Comparison of ENCODE assay signal across 26 cellular contexts in genomic region chr3:11679964-11680363, GRCh38. TPM values are rescaled to one million over a fixed set of nuclear protein-coding genes. Genes with fewer than 3 reads are reported as not detected.
DNase-seq lines count a peak whose midpoint lies in the region; ATAC-seq, FAIRE-seq and TF ChIP-seq lines count a peak whose summit lies in the region.
"Had no signal": no experiment of that assay in that cellular context is flagged by ENCODE, and none has a peak within 500 bp of the region (broad histone marks: within the 10 kb centered on the region; RNA-seq: fewer than 3 reads in every experiment).

No MANE protein-coding gene starts in this region.

- intact Hi-C loops in psoas muscle (cut with DNase I): no loop called here

- no peak overlapping the region for H2BK120ac ChIP-seq in H1 (replicated peaks; ENCODE audit: low read depth, low read length)

- H3K56ac ChIP-seq in H1 (replicated peaks; ENCODE audit: insufficient read length, low read depth, low read length): no peak overlapping the region

- H3K4me1 ChIP-seq in HEK293 (ENCODE audit: control insufficient read depth, insufficient read depth, low read length): no peaks in the 10 kb centered on the region
- H3K4me1 ChIP-seq in OCI-LY1 (ENCODE audit: insufficient read depth, low read length, severe bottlenecking): peaks cover 12% of the 10 kb centered on the region
- H3K4me1 ChIP-seq in H1 (replicated peaks in 1 of 4; ENCODE audit: control insufficient read depth in 3 of 4, insufficient read depth in 4 of 4, low read length in 3 of 4): no peaks in the 10 kb centered on the region
- H3K4me1 ChIP-seq in tibial nerve: peaks cover 0 to 5% (median 0%) of the 10 kb centered on the region in 4 donors
- no peaks in the 10 kb centered on the region for H3K4me1 ChIP-seq in psoas muscle
- H3K4me1 ChIP-seq: BE2C; BLaER1 treated with 17β-estradiol and CSF1 and Interleukin-3, amounts not matched to agents 10 nM and 100 nM had no signal

- peaks cover 2% of the 10 kb centered on the region; the same call in 1 of the 2 replicates for H3K79me1 ChIP-seq in H1 (ENCODE audit: low read depth, low read length)

- H4K8ac ChIP-seq in H1 (ENCODE audit: extremely low read depth, insufficient read depth, low read length): no peak overlapping the region

- H4K91ac ChIP-seq in H1 (replicated peaks; ENCODE audit: insufficient read length, low read length): no peak overlapping the region

- H3K4me2 ChIP-seq in OCI-LY1 (ENCODE audit: low read length) (0 out of 2 replicates have a peak overlapping the region, but pooled peaks have one; percentile 17), H1 (ENCODE audit: insufficient read depth in 1 of 2, low read depth in 2 of 2, low read length in 2 of 2) (no peak overlapping the region)
- H3K4me2 ChIP-seq: A549; BLaER1 treated with 17β-estradiol and CSF1 and Interleukin-3, amounts not matched to agents 10 nM and 100 nM had no signal

- no peak overlapping the region for H3K18ac ChIP-seq in H1 (ENCODE audit: extremely low read depth, low read length)

- H3K9me3 ChIP-seq in HEK293 (ENCODE audit: control insufficient read depth, insufficient read depth, low read depth, low read length): no peaks in the 10 kb centered on the region
- H3K9me3 ChIP-seq in OCI-LY1 (ENCODE audit: low read length): no peaks in the 10 kb centered on the region
- H3K9me3 ChIP-seq in H1 (ENCODE audit: insufficient read depth in 2 of 2, low read depth in 1 of 2, low read length in 1 of 2): no peaks in the 10 kb centered on the region
- no peaks in the 10 kb centered on the region for H3K9me3 ChIP-seq in tibial nerve
- H3K9me3 ChIP-seq in psoas muscle: no peaks in the 10 kb centered on the region
- H3K9me3 ChIP-seq: A549, BE2C had no signal

- no peak overlapping the region for H2BK20ac ChIP-seq in H1 (ENCODE audit: low read length)

- no peaks in the 10 kb centered on the region for H3K27me3 ChIP-seq in OCI-LY1 (ENCODE audit: insufficient read depth, low read length)
- H3K27me3 ChIP-seq in H1 (replicated peaks in 1 of 4; ENCODE audit: control insufficient read depth in 3 of 4, extremely low read depth in 1 of 4, insufficient read depth in 3 of 4, low read length in 3 of 4): no peaks in the 10 kb centered on the region
- no peaks in the 10 kb centered on the region for H3K27me3 ChIP-seq in tibial nerve
- H3K27me3 ChIP-seq in psoas muscle (ENCODE audit: insufficient read depth in 3 of 3, low read length in 2 of 3): no peaks in the 10 kb centered on the region
- H3K27me3 ChIP-seq: BE2C; BLaER1 treated with 17β-estradiol and CSF1 and Interleukin-3, amounts not matched to agents 10 nM and 100 nM had no signal

- H3K27ac Mint-ChIP-seq in osteocyte (ENCODE audit: unreplicated experiment): peak overlapping the region; percentile 47
- H3K27ac Mint-ChIP-seq: CD14-positive monocyte; CD4-positive, alpha-beta T cell; CD8-positive, alpha-beta memory T cell; H9; HFFc6 had no signal

- H3K23me2 ChIP-seq in H1 (ENCODE audit: low read depth, low read length): no peaks in the 10 kb centered on the region

- no peak for FAIRE-seq in H1 (lab: Jason Lieb, UNC)
- FAIRE-seq: A549, D721Med, GM12891 had no signal

- H2BK15ac ChIP-seq in H1 (ENCODE audit: low read length): no peak overlapping the region

- H3K36me3 ChIP-seq in HEK293 (ENCODE audit: control insufficient read depth in 2 of 2, insufficient read depth in 1 of 2, low read length in 2 of 2) (no peaks in the 10 kb centered on the region; a peak in 1 of 3 replicates), OCI-LY1 (ENCODE audit: insufficient read depth, low read length) (no peaks in the 10 kb centered on the region), H1 (ENCODE audit: control insufficient read depth in 2 of 4, insufficient read depth in 4 of 4, low read length in 3 of 4) (no peaks in the 10 kb centered on the region), tibial nerve (peaks cover 0 to 13% (median 0%) of the 10 kb centered on the region in 3 donors), psoas muscle (ENCODE audit: insufficient read depth in 1 of 2, low read depth in 1 of 2) (no peaks in the 10 kb centered on the region)
- H3K36me3 ChIP-seq: BE2C; BLaER1 treated with 17β-estradiol and CSF1 and Interleukin-3, amounts not matched to agents 10 nM and 100 nM had no signal

- TF ChIP-seq RAD21 in H1 (IDR thresholded peaks at IDR 0.05 in 1 of 2, conservative IDR thresholded peaks at IDR 0.05 in 1 of 2; ENCODE audit: low read depth in 2 of 2, low read length in 2 of 2): no peak

- H3K27ac ChIP-seq in HEK293 (ENCODE audit: extremely low read depth, low read depth, low read length) (no peak overlapping the region), OCI-LY1 (ENCODE audit: low read depth, low read length, poor library complexity, severe bottlenecking) (no peak overlapping the region), H1 (ENCODE audit: low read depth, low read length) (no peak overlapping the region), tibial nerve (no peak overlapping the region), psoas muscle (no peak overlapping the region)
- H3K27ac ChIP-seq: A549; BLaER1 treated with 17β-estradiol and CSF1 and Interleukin-3, amounts not matched to agents 10 nM and 100 nM; GM23248 had no signal

- TF ChIP-seq EP300 in H1 (IDR thresholded peaks at IDR 0.05; ENCODE audit: borderline replicate concordance in 1 of 2, low read depth in 2 of 2, low read length in 2 of 2): no peak
- no peak for TF ChIP-seq EP300 in tibial nerve (IDR thresholded peaks at IDR 0.05)

- H3K79me2 ChIP-seq in OCI-LY1 (ENCODE audit: insufficient read depth, low read length): 0 out of 2 replicates have a peak, but pooled peaks cover 4% of the 10 kb centered on the region
- no peaks in the 10 kb centered on the region for H3K79me2 ChIP-seq in H1 (ENCODE audit: control insufficient read depth in 1 of 2, insufficient read depth in 2 of 2, low read length in 2 of 2)

- H3K4me1 Mint-ChIP-seq in osteocyte (ENCODE audit: unreplicated experiment): peaks cover 18% of the 10 kb centered on the region
- H3K4me1 Mint-ChIP-seq: CD14-positive monocyte, H9 had no signal

- WGBS in H1 (ENCODE audit: extremely low coverage in 1 of 2, insufficient coverage in 1 of 2, insufficient read length in 1 of 2, insufficient replicate concordance in 2 of 2, low coverage in 1 of 2, low lambda C conversion rate in 2 of 2, missing lambda C conversion rate in 1 of 2), 2 experiments: 97% methylated on average over 5 of the region's 5 CpGs; no CpG with 5 or more reads in 1 of the 2 experiments
- 87 to 88% methylated on average over 5 of the region's 5 CpGs for WGBS in tibial nerve, 2 donors
- 95 to 97% (median 96%) methylated on average over 5 of the region's 5 CpGs for WGBS in psoas muscle, 3 donors

- 0 out of 2 replicates have a peak overlapping the region, but pooled peaks have one; percentile 60 for H2BK12ac ChIP-seq in H1 (ENCODE audit: low read depth, low read length)

- no peak overlapping the region for H2AFZ ChIP-seq in OCI-LY1 (ENCODE audit: low read length)
- H2AFZ ChIP-seq in H1 (ENCODE audit: low read length): no peak overlapping the region
- H2AFZ ChIP-seq: GM23248 had no signal

- no peak overlapping the region for H3K4me3 Mint-ChIP-seq in osteocyte (ENCODE audit: unreplicated experiment)
- H3K4me3 Mint-ChIP-seq: CD14-positive monocyte; CD4-positive, alpha-beta T cell; CD8-positive, alpha-beta memory T cell; H9; HFFc6 had no signal

- ATAC-seq in GM18502 (IDR thresholded peaks at IDR 0.05; ENCODE audit: poor library complexity, unreplicated experiment) (no peak), psoas muscle (no peak)
- ATAC-seq: A549, HCT116 had no signal

- H3F3A ChIP-seq in OCI-LY1 (ENCODE audit: insufficient read depth, low read length): no peaks in the 10 kb centered on the region

- peaks cover 2% of the 10 kb centered on the region for H3K36me3 Mint-ChIP-seq in osteocyte (ENCODE audit: unreplicated experiment)
- H3K36me3 Mint-ChIP-seq: CD14-positive monocyte had no signal

- no peaks in the 10 kb centered on the region for H3K9me3 Mint-ChIP-seq in osteocyte (ENCODE audit: unreplicated experiment)
- H3K9me3 Mint-ChIP-seq: CD4-positive, alpha-beta T cell; CD8-positive, alpha-beta memory T cell; H9; HFFc6 had no signal

- H3K23ac ChIP-seq in H1 (ENCODE audit: insufficient read length): no peak overlapping the region

- H3K4me3 ChIP-seq in HEK293 (ENCODE audit: low read depth, low read length): no peak overlapping the region
- no peak overlapping the region for H3K4me3 ChIP-seq in OCI-LY1 (ENCODE audit: low read depth, low read length, poor library complexity, severe bottlenecking)
- H3K4me3 ChIP-seq in H1 (ENCODE audit: extremely low read depth in 1 of 4, insufficient read depth in 2 of 4, low read depth in 3 of 4, low read length in 4 of 4): no peak overlapping the region
- no peak overlapping the region for H3K4me3 ChIP-seq in tibial nerve
- H3K4me3 ChIP-seq in psoas muscle: no peak overlapping the region
- H3K4me3 ChIP-seq: A549; BLaER1 treated with 17β-estradiol and CSF1 and Interleukin-3, amounts not matched to agents 10 nM and 100 nM; GM23248 had no signal

- peak overlapping the region; percentile 40 for H2BK5ac ChIP-seq in H1 (ENCODE audit: low read depth, low read length)

- H4K5ac ChIP-seq in H1 (ENCODE audit: insufficient read length, low read depth, low read length): no peak overlapping the region

- CTCF ChIA-PET in HEK293 (lab: Yijun Ruan, JAX) (no interaction called here), H1 (lab: Charles Lee; ENCODE audit: partially characterized antibody) (interaction anchor here (0.6 to 1.4 kb wide), 4 partner anchors 18 to 137 kb away, joined by 3 to 4 read pairs (median 4); no protein-coding TSS in a partner anchor)

- no peak for TF ChIP-seq POLR2A in H1 (IDR thresholded peaks at IDR 0.05; ENCODE audit: control extremely low read depth in 1 of 2, low read depth in 2 of 2, low read length in 2 of 2)
- TF ChIP-seq POLR2A in tibial nerve (IDR thresholded peaks at IDR 0.05): no peak

- H3K9me2 ChIP-seq in OCI-LY1 (ENCODE audit: low read depth, low read length): no peaks in the 10 kb centered on the region

- no peak overlapping the region for H3K14ac ChIP-seq in H1 (ENCODE audit: insufficient read length)

- no peak for DNase-seq in H1 (ENCODE audit: low read depth in 1 of 2, low spot score in 2 of 2)
- DNase-seq in osteocyte (ENCODE audit: extremely low spot score, unreplicated experiment): no peak
- DNase-seq in activated naive CD4-positive, alpha-beta T cell treated with Interleukin-2 at 50 U/mL for 16 hours: no peak
- DNase-seq in tibial nerve (ENCODE audit: low spot score in 2 of 2): no peak
- no peak for DNase-seq in psoas muscle
- DNase-seq: 8988T; ACHN; AML-193; BE2C; CD4-positive, alpha-beta T cell; CD8-positive, alpha-beta memory T cell; DMS 273 treated with DMSO at 0.1 percent for 48 hours; DMS79; GF-D8; H9; HFFc6 had no signal

- H3K27me3 Mint-ChIP-seq in osteocyte (ENCODE audit: unreplicated experiment): no peaks in the 10 kb centered on the region
- H3K27me3 Mint-ChIP-seq: CD4-positive, alpha-beta T cell; CD8-positive, alpha-beta memory T cell had no signal

- H4K20me1 ChIP-seq in OCI-LY1 (ENCODE audit: insufficient read depth, low read length) (no peaks in the 10 kb centered on the region), H1 (replicated peaks in 1 of 2; ENCODE audit: control insufficient read depth in 1 of 2, insufficient read depth in 2 of 2, low read length in 2 of 2) (no peaks in the 10 kb centered on the region)
- H4K20me1 ChIP-seq: BLaER1 treated with 17β-estradiol and CSF1 and Interleukin-3, amounts not matched to agents 10 nM and 100 nM had no signal

- TF ChIP-seq CTCF in HEK293 (tag by site-specific recombination; IDR thresholded peaks at IDR 0.05): no peak
- no peak for TF ChIP-seq CTCF in OCI-LY1 (IDR thresholded peaks at IDR 0.05; ENCODE audit: low read length)
- no peak for TF ChIP-seq CTCF in H1 (IDR thresholded peaks at IDR 0.05; ENCODE audit: control extremely low read depth in 1 of 3, insufficient read depth in 1 of 3, low read depth in 1 of 3, low read length in 3 of 3)
- no peak for TF ChIP-seq CTCF in osteocyte (IDR thresholded peaks at IDR 0.05)
- TF ChIP-seq CTCF in tibial nerve (IDR thresholded peaks at IDR 0.05): no peak
- TF ChIP-seq CTCF in psoas muscle (IDR thresholded peaks at IDR 0.05): no peak

- H3K9ac ChIP-seq in OCI-LY1 (ENCODE audit: low read length) (no peak overlapping the region), H1 (replicated peaks in 1 of 4; ENCODE audit: extremely low read depth in 1 of 4, low read depth in 3 of 4, low read length in 3 of 4) (no peak overlapping the region)
- H3K9ac ChIP-seq: BLaER1 treated with 17β-estradiol and CSF1 and Interleukin-3, amounts not matched to agents 10 nM and 100 nM; GM23248 had no signal

- no peak overlapping the region for H3K4ac ChIP-seq in H1 (replicated peaks; ENCODE audit: insufficient read length, low read depth, low read length)

- POLR2A ChIA-PET in HEK293 (lab: Yijun Ruan, JAX): no interaction called here
- POLR2A ChIA-PET in H1 (lab: Charles Lee; ENCODE audit: partially characterized antibody): no interaction called here

- H2AK5ac ChIP-seq in H1 (ENCODE audit: low read depth, low read length): peak overlapping the region; percentile 76; the same call in 1 of the 2 replicates

RNA-seq across cellular contexts. Expression of gene VGLL4, which starts 36.2 kb away (rescaled TPM):
- total RNA-seq in H1 (2021; fragmentation: NEBNext Ultra II Directional; extraction: Animal tissue kit (Norgen Biotek cat#: 25700)): 41.9 and 45.1 TPM in 2 replicates
- polyA plus RNA-seq in H1 (2011; rRNA removed): 50.0 and 61.4 TPM in 2 replicates
- polyA plus RNA-seq in H1 (2011; cell fraction: cytosol; rRNA removed): 36.8 TPM
- polyA plus RNA-seq in H1 (2011; cell fraction: nucleus; rRNA removed): 47.2 TPM
- 25.0 to 30.9 TPM (median 26.7 TPM) in 4 replicates for polyA plus RNA-seq in H1 (2012, experiment 1 of 2)
- polyA plus RNA-seq in H1 (2012, experiment 2 of 2): 28.4 TPM
- polyA plus RNA-seq in H1 (2013, experiment 1 of 2): 33.7 TPM
- polyA plus RNA-seq in H1 (2013, experiment 2 of 2): 33.3 TPM
- 23.2 and 35.7 TPM in 2 replicates for polyA minus RNA-seq in H1 (2011; rRNA and poly(A)+ RNA removed)
- polyA minus RNA-seq in H1 (2011; cell fraction: cytosol; rRNA and poly(A)+ RNA removed): 23.8 TPM
- 46.4 TPM for polyA minus RNA-seq in H1 (2011; cell fraction: nucleus; rRNA and poly(A)+ RNA removed)
- total RNA-seq in osteocyte: 130 and 139 TPM in 2 replicates
- 100 to 1,000 TPM; 106 to 205 (median 110) TPM for total RNA-seq in tibial nerve
- 10 to 100 TPM; 11.2 to 14.8 (median 12.7) TPM for total RNA-seq in psoas muscle
- polyA plus RNA-seq in psoas muscle: 10 to 100 TPM in 1 of 3 donors, 1 to 10 TPM in 2; 8.0 to 14.5 (median 8.3) TPM
